ENCODE assay signal across 19 cellular contexts in genomic region chr11:112543390-112543789, GRCh38.
"Had no signal": no experiment of that assay in that cellular context is flagged by ENCODE, and none has a peak within 500 bp of the region (broad histone marks: within the 10 kb centered on the region; RNA-seq: fewer than 3 reads in every experiment).

No MANE protein-coding gene starts in this region.

- FAIRE-seq: colon, keratinocyte, small intestine had no signal

- H3K4me1 ChIP-seq: right atrium auricular region, suprapubic skin had no signal

- H3K9me3 Mint-ChIP-seq: dendritic cell treated with granulocyte-macrophage colony-stimulating factor and Interleukin-4, amounts not matched to agents 40 ng/mL and 50 ng/mL, for 4 days; immature natural killer cell; naive thymus-derived CD8-positive, alpha-beta T cell had no signal

- H3K27me3 ChIP-seq: neutrophil, right atrium auricular region, suprapubic skin, tibial artery, upper lobe of left lung had no signal

- DNase-seq: cerebellar nuclear complex; esophagus squamous epithelium; foreskin fibroblast; immature natural killer cell; left cardiac atrium; mammary epithelial cell; naive thymus-derived CD8-positive, alpha-beta T cell; posterior cingulate gyrus; small intestine; stimulated activated CD4-positive, alpha-beta T cell treated with anti-CD3 and anti-CD28 coated beads, Interleukin-12 subunit alpha, Interleukin-12 subunit beta, amount 100 ng/mL, for 4 hours; stimulated activated naive CD8-positive, alpha-beta T cell treated with anti-CD3 and anti-CD28 coated beads, Interleukin-15, Interleukin-2, amounts not matched to agents 100 U/mL and 50 U/mL, for 24 hours; tibial artery; upper lobe of left lung had no signal

- H3K4me3 ChIP-seq: esophagus squamous epithelium, right atrium auricular region, suprapubic skin, tibial artery, upper lobe of left lung had no signal

- ATAC-seq: naive thymus-derived CD8-positive, alpha-beta T cell; stimulated activated naive CD8-positive, alpha-beta T cell treated with anti-CD3 and anti-CD28 coated beads, Interleukin-15, Interleukin-2, amounts not matched to agents 100 U/mL and 50 U/mL, for 24 hours had no signal

- H3K27ac ChIP-seq: esophagus squamous epithelium, neutrophil, right atrium auricular region, suprapubic skin, tibial artery, upper lobe of left lung had no signal

- H3K27me3 Mint-ChIP-seq: dendritic cell treated with granulocyte-macrophage colony-stimulating factor and Interleukin-4, amounts not matched to agents 40 ng/mL and 50 ng/mL, for 4 days; naive thymus-derived CD8-positive, alpha-beta T cell had no signal

- H3K4me3 Mint-ChIP-seq: dendritic cell treated with granulocyte-macrophage colony-stimulating factor and Interleukin-4, amounts not matched to agents 40 ng/mL and 50 ng/mL, for 4 days; immature natural killer cell; naive thymus-derived CD8-positive, alpha-beta T cell had no signal

- H3K9me3 ChIP-seq: esophagus squamous epithelium, neutrophil, right atrium auricular region, suprapubic skin, tibial artery, upper lobe of left lung had no signal

- H3K36me3 Mint-ChIP-seq: immature natural killer cell; naive thymus-derived CD8-positive, alpha-beta T cell had no signal

- H3K36me3 ChIP-seq: esophagus squamous epithelium, neutrophil, right atrium auricular region, suprapubic skin, tibial artery, upper lobe of left lung had no signal

- H3K27ac Mint-ChIP-seq: dendritic cell treated with granulocyte-macrophage colony-stimulating factor and Interleukin-4, amounts not matched to agents 40 ng/mL and 50 ng/mL, for 4 days; immature natural killer cell had no signal
